ENCODE assay signal across 29 cellular contexts in the genomic region with DNA sequence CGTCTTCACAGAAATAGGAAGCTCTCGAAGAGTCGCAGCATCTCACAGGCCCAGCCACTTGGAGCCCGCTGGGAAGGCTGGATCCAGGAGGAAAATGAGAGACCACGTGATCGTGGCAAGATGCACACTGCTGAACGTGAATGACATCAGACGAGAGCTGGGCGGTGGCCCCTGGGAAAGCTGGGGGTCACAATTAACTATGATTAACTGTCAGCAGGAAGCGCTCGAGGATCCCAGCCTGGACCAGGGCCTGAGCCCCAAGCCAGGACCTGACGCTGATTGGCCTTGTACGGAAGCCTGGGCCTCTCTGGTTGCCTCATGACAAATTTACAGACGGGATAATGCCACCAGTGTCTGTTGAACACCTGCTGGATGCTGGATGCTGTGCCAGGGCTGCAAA.
"Had no signal": no experiment of that assay in that cellular context is flagged by ENCODE, and none has a peak within 500 bp of the region (broad histone marks: within the 10 kb centered on the region; RNA-seq: fewer than 3 reads in every experiment).

No MANE protein-coding gene starts in this region.

- H3K27ac Mint-ChIP-seq: stimulated activated effector memory CD8-positive, alpha-beta T cell treated with anti-CD3 and anti-CD28 coated beads, Interleukin-12 subunit alpha, Interleukin-12 subunit beta, amount 100 ng/mL, for 72 hours; stimulated activated memory B cell treated with anti-CD40 and anti-IgM and Interleukin-4, amounts not matched to agents 10 μg/mL and 1 μg/mL and 100 μg/mL, for 72 hours; stimulated activated naive B cell treated with anti-CD40 and anti-IgM and Interleukin-4, amounts not matched to agents 10 μg/mL and 1 μg/mL and 100 μg/mL, for 72 hours; stimulated activated naive CD8-positive, alpha-beta T cell treated with anti-CD3 and anti-CD28 coated beads, Interleukin-15, amount 100 ng/mL, for 72 hours; stimulated activated naive CD8-positive, alpha-beta T cell treated with anti-CD3 and anti-CD28 coated beads, Interleukin-15, Interleukin-2, amounts not matched to agents 100 ng/mL and 50 ng/mL, for 24 hours; type B pancreatic cell had no signal

- H3K4me3 Mint-ChIP-seq: stimulated activated effector memory CD8-positive, alpha-beta T cell treated with anti-CD3 and anti-CD28 coated beads, Interleukin-12 subunit alpha, Interleukin-12 subunit beta, amount 100 ng/mL, for 72 hours; stimulated activated memory B cell treated with anti-CD40 and anti-IgM and Interleukin-4, amounts not matched to agents 10 μg/mL and 1 μg/mL and 100 μg/mL, for 72 hours; stimulated activated naive B cell treated with anti-CD40 and anti-IgM and Interleukin-4, amounts not matched to agents 10 μg/mL and 1 μg/mL and 100 μg/mL, for 72 hours; stimulated activated naive CD8-positive, alpha-beta T cell treated with anti-CD3 and anti-CD28 coated beads, Interleukin-15, amount 100 ng/mL, for 72 hours; stimulated activated naive CD8-positive, alpha-beta T cell treated with anti-CD3 and anti-CD28 coated beads, Interleukin-15, Interleukin-2, amounts not matched to agents 100 ng/mL and 50 ng/mL, for 24 hours; type B pancreatic cell had no signal

- H3K36me3 Mint-ChIP-seq: stimulated activated effector memory CD8-positive, alpha-beta T cell treated with anti-CD3 and anti-CD28 coated beads, Interleukin-12 subunit alpha, Interleukin-12 subunit beta, amount 100 ng/mL, for 72 hours; stimulated activated memory B cell treated with anti-CD40 and anti-IgM and Interleukin-4, amounts not matched to agents 10 μg/mL and 1 μg/mL and 100 μg/mL, for 72 hours; stimulated activated naive B cell treated with anti-CD40 and anti-IgM and Interleukin-4, amounts not matched to agents 10 μg/mL and 1 μg/mL and 100 μg/mL, for 72 hours; type B pancreatic cell had no signal

- H3K27me3 Mint-ChIP-seq: stimulated activated naive B cell treated with anti-CD40 and anti-IgM and Interleukin-4, amounts not matched to agents 10 μg/mL and 1 μg/mL and 100 μg/mL, for 72 hours; stimulated activated naive CD8-positive, alpha-beta T cell treated with anti-CD3 and anti-CD28 coated beads, Interleukin-15, amount 100 ng/mL, for 72 hours; stimulated activated naive CD8-positive, alpha-beta T cell treated with anti-CD3 and anti-CD28 coated beads, Interleukin-15, Interleukin-2, amounts not matched to agents 100 ng/mL and 50 ng/mL, for 24 hours had no signal

- H3K9me3 ChIP-seq: stomach, suprapubic skin, testis, thoracic aorta, thyroid gland, tibial artery, transverse colon, upper lobe of left lung, upper lobe of right lung, uterus, vagina had no signal

- H3K36me3 ChIP-seq: stomach, suprapubic skin, thoracic aorta, thyroid gland, tibial artery, tibial nerve, transverse colon, upper lobe of left lung, upper lobe of right lung, uterus, vagina had no signal

- H3K4me1 ChIP-seq: testis, thyroid gland, tibial nerve, upper lobe of left lung, upper lobe of right lung, uterus had no signal

- H3K27ac ChIP-seq: stomach, suprapubic skin, testis, thoracic aorta, thyroid gland, tibial artery, tibial nerve, upper lobe of left lung, upper lobe of right lung, uterus, vagina had no signal

- FAIRE-seq: urothelium cell line had no signal

- H3K4me1 Mint-ChIP-seq: stimulated activated effector memory CD8-positive, alpha-beta T cell treated with anti-CD3 and anti-CD28 coated beads, Interleukin-12 subunit alpha, Interleukin-12 subunit beta, amount 100 ng/mL, for 72 hours; stimulated activated memory B cell treated with anti-CD40 and anti-IgM and Interleukin-4, amounts not matched to agents 10 μg/mL and 1 μg/mL and 100 μg/mL, for 72 hours had no signal

- ATAC-seq: stimulated activated effector memory CD8-positive, alpha-beta T cell treated with anti-CD3 and anti-CD28 coated beads, Interleukin-12 subunit alpha, Interleukin-12 subunit beta, amount 100 ng/mL, for 72 hours; stimulated activated memory B cell treated with anti-CD40 and anti-IgM and Interleukin-4, amounts not matched to agents 10 μg/mL and 1 μg/mL and 100 μg/mL, for 72 hours; stimulated activated naive B cell treated with anti-CD40 and anti-IgM and Interleukin-4, amounts not matched to agents 10 μg/mL and 1 μg/mL and 100 μg/mL, for 72 hours; stimulated activated naive CD8-positive, alpha-beta T cell treated with anti-CD3 and anti-CD28 coated beads, Interleukin-15, amount 100 ng/mL, for 72 hours; stimulated activated naive CD8-positive, alpha-beta T cell treated with anti-CD3 and anti-CD28 coated beads, Interleukin-15, Interleukin-2, amounts not matched to agents 100 U/mL and 50 U/mL, for 24 hours; upper lobe of right lung had no signal

- DNase-seq: stimulated activated CD4-positive, alpha-beta T cell treated with anti-CD3 and anti-CD28 coated beads, Interleukin-2, amount 100 ng/mL, for 48 hours; stimulated activated CD4-positive, alpha-beta T cell treated with anti-CD3 and anti-CD28 coated beads, Interleukin-4, amount 100 ng/mL, for 1 hour; stimulated activated CD4-positive, alpha-beta T cell treated with anti-CD3 and anti-CD28 coated beads, Interleukin-4, amount 100 ng/mL, for 24 hours; stimulated activated CD4-positive, alpha-beta T cell treated with anti-CD3 and anti-CD28 coated beads, Interleukin-4, amount 100 ng/mL, for 4 hours; stimulated activated CD8-positive, alpha-beta memory T cell treated with anti-CD3 and anti-CD28 coated beads, Interleukin-4, amount 100 ng/mL, for 48 hours; stimulated activated naive B cell treated with anti-CD40 and anti-IgM and Interleukin-4, amounts not matched to agents 10 μg/mL and 1 μg/mL and 100 μg/mL, for 72 hours; stimulated activated naive CD4-positive, alpha-beta T cell; stimulated activated naive CD4-positive, alpha-beta T cell treated with Interleukin-2 at 50 U/mL for 16 hours; stimulated activated naive CD8-positive, alpha-beta T cell treated with anti-CD3 and anti-CD28 coated beads, Interleukin-15, amount 100 ng/mL, for 72 hours; stimulated activated naive CD8-positive, alpha-beta T cell treated with anti-CD3 and anti-CD28 coated beads, Interleukin-15, Interleukin-2, amounts not matched to agents 100 U/mL and 50 U/mL, for 24 hours; stomach; substantia nigra; testis; thyroid gland; tibial artery; transverse colon; trophoblast cell; upper lobe of left lung; upper lobe of right lung; uterus had no signal

- H3K27me3 ChIP-seq: stomach, suprapubic skin, testis, thyroid gland, tibial artery, tibial nerve, transverse colon, upper lobe of left lung, upper lobe of right lung, uterus, vagina had no signal

- H3K4me3 ChIP-seq: stomach, suprapubic skin, testis, thoracic aorta, thyroid gland, tibial artery, tibial nerve, transverse colon, upper lobe of left lung, upper lobe of right lung, uterus, vagina had no signal

- H3K9me3 Mint-ChIP-seq: stimulated activated memory B cell treated with anti-CD40 and anti-IgM and Interleukin-4, amounts not matched to agents 10 μg/mL and 1 μg/mL and 100 μg/mL, for 72 hours; stimulated activated naive B cell treated with anti-CD40 and anti-IgM and Interleukin-4, amounts not matched to agents 10 μg/mL and 1 μg/mL and 100 μg/mL, for 72 hours; stimulated activated naive CD8-positive, alpha-beta T cell treated with anti-CD3 and anti-CD28 coated beads, Interleukin-15, amount 100 ng/mL, for 72 hours; stimulated activated naive CD8-positive, alpha-beta T cell treated with anti-CD3 and anti-CD28 coated beads, Interleukin-15, Interleukin-2, amounts not matched to agents 100 ng/mL and 50 ng/mL, for 24 hours; type B pancreatic cell had no signal
